In the genomic region with DNA sequence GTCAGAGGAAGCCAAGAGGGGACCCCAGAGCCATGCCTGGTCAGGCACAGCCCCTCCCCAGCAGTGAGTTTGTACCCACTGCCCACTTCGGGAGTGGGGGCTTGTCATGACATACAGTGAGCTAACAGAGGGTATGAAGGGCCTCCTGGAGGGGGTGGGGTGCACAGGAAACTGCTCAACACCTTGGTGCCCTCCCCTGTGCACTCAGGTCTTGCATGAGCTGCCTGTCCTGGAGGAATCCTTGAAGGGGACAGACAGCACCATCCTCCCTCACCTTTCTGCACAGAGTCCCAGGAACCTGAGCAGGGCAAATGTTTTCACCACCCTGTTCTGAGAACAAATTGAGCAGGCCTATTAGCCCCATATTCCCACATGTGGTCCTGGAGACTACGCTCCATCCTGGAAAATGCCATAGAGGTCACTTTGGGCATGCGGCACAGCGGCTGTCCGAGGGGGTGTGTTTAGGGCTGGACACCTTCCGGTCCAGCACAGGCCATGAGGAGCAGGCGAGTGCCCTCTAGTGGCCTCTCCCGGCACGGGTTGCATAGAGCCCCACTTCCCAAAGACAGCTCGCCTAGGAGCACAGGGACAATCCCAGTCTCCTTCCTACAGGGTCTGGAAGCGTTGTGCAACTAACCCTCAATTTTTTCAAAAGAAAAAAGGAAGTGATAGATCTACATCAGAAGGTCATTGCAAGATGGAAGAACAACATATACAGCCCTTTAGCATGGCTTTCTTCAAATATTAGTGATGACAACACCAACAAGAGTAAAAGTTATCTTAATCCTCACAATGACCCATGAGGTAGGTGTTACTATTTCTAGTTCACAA, we compare ENCODE assay signal across 1 cellular context.
TF ChIP-seq lines count a peak whose summit lies in the region.

No MANE protein-coding gene starts in this region.

TF ChIP-seq in HepG2, 621 proteins besides CTCF, POLR2A, EP300 and RAD21 (continued from another document and continues in another):
- no peak for TF ChIP-seq ZNF407 (CRISPR knock-in tag; IDR thresholded peaks at IDR 0.05; ENCODE audit: not compliant biosample characterization)
- TF ChIP-seq NFE2L2 (IDR thresholded peaks at IDR 0.05; ENCODE audit: low read length) = no peak
- TF ChIP-seq MXD4 (CRISPR knock-in tag; IDR thresholded peaks at IDR 0.05) = peak; percentile 62; the same call in 1 of the 2 replicates
- no peak for TF ChIP-seq ZNF670 (CRISPR knock-in tag; IDR thresholded peaks at IDR 0.05; ENCODE audit: borderline replicate concordance)
- peak; percentile 84 for TF ChIP-seq HOMEZ (CRISPR knock-in tag; IDR thresholded peaks at IDR 0.05; ENCODE audit: low read depth)
- peak; percentile 68; the same call in 1 of the 2 replicates for TF ChIP-seq ARNTL (CRISPR knock-in tag; IDR thresholded peaks at IDR 0.05)
- TF ChIP-seq ZNF317 (CRISPR knock-in tag; IDR thresholded peaks at IDR 0.05) = peak; percentile 62; the same call in 1 of the 2 replicates
- TF ChIP-seq TEAD3 (CRISPR knock-in tag; optimal IDR thresholded peaks at IDR 0.05; ENCODE audit: borderline replicate concordance) = peak; percentile 87
- TF ChIP-seq ISL2 (CRISPR knock-in tag; IDR thresholded peaks at IDR 0.05) = no peak
- TF ChIP-seq SMC3 (IDR thresholded peaks at IDR 0.05; ENCODE audit: low read length) = peak; percentile 60; the same call in 1 of the 2 replicates
- TF ChIP-seq, protein P1, sequence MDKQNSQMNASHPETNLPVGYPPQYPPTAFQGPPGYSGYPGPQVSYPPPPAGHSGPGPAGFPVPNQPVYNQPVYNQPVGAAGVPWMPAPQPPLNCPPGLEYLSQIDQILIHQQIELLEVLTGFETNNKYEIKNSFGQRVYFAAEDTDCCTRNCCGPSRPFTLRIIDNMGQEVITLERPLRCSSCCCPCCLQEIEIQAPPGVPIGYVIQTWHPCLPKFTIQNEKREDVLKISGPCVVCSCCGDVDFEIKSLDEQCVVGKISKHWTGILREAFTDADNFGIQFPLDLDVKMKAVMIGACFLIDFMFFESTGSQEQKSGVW (CRISPR knock-in tag; IDR thresholded peaks at IDR 0.05; ENCODE audit: borderline replicate concordance) = no peak
- TF ChIP-seq FOXK2 (IDR thresholded peaks at IDR 0.05) = no peak
- TF ChIP-seq ZNF530 (CRISPR knock-in tag; IDR thresholded peaks at IDR 0.05; ENCODE audit: low read depth) = no peak
- TF ChIP-seq, protein P2, sequence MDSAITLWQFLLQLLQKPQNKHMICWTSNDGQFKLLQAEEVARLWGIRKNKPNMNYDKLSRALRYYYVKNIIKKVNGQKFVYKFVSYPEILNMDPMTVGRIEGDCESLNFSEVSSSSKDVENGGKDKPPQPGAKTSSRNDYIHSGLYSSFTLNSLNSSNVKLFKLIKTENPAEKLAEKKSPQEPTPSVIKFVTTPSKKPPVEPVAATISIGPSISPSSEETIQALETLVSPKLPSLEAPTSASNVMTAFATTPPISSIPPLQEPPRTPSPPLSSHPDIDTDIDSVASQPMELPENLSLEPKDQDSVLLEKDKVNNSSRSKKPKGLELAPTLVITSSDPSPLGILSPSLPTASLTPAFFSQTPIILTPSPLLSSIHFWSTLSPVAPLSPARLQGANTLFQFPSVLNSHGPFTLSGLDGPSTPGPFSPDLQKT (CRISPR knock-in tag; IDR thresholded peaks at IDR 0.05; ENCODE audit: borderline replicate concordance) = no peak
- TF ChIP-seq ZBTB44 (CRISPR knock-in tag; IDR thresholded peaks at IDR 0.05) = no peak
- TF ChIP-seq SOX6 (IDR thresholded peaks at IDR 0.05) = no peak
- peak; percentile 69 for TF ChIP-seq SOX6 (CRISPR knock-in tag; IDR thresholded peaks at IDR 0.05)
- peak; percentile 96; the same call in 1 of the 2 replicates for TF ChIP-seq MYC (CRISPR knock-in tag; IDR thresholded peaks at IDR 0.05; ENCODE audit: borderline replicate concordance)
- TF ChIP-seq, protein P3, sequence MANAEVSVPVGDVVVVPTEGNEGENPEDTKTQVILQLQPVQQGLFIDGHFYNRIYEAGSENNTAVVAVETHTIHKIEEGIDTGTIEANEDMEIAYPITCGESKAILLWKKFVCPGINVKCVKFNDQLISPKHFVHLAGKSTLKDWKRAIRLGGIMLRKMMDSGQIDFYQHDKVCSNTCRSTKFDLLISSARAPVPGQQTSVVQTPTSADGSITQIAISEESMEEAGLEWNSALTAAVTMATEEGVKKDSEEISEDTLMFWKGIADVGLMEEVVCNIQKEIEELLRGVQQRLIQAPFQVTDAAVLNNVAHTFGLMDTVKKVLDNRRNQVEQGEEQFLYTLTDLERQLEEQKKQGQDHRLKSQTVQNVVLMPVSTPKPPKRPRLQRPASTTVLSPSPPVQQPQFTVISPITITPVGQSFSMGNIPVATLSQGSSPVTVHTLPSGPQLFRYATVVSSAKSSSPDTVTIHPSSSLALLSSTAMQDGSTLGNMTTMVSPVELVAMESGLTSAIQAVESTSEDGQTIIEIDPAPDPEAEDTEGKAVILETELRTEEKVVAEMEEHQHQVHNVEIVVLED (CRISPR knock-in tag; IDR thresholded peaks at IDR 0.05; ENCODE audit: borderline replicate concordance) = peak; percentile 36; the same call in 1 of the 2 replicates
- TF ChIP-seq, protein P4, sequence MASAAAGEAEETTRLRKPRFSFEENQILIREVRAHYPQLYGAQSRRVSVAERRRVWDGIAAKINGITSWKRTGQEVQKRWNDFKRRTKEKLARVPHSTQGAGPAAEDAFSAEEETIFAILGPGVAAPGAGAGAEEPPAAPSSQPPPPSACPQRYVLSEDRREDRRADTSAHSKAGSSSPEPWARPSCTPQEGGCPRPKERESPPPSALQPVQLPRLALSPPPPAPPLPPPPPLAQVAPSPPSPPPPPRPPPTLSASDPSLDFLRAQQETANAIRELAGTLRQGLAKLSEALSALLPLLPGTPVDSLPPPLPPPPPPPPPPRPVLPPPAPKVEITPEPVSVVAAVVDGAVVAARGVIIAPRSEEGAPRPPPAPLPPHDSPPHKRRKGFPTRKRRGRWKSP (CRISPR knock-in tag; IDR thresholded peaks at IDR 0.05) = no peak
- 0 out of 2 replicates have a peak, but pooled peaks have one; percentile 4 for TF ChIP-seq ZBTB1 (CRISPR knock-in tag; IDR thresholded peaks at IDR 0.05; ENCODE audit: borderline replicate concordance)
- peak; percentile 12; the same call in 1 of the 2 replicates for TF ChIP-seq SRF (IDR thresholded peaks at IDR 0.05; ENCODE audit: low read depth, low read length)
- no peak for TF ChIP-seq CENPX (CRISPR knock-in tag; IDR thresholded peaks at IDR 0.05)
